Comparison of ENCODE assay signal across 8 cellular contexts in the genomic region with DNA sequence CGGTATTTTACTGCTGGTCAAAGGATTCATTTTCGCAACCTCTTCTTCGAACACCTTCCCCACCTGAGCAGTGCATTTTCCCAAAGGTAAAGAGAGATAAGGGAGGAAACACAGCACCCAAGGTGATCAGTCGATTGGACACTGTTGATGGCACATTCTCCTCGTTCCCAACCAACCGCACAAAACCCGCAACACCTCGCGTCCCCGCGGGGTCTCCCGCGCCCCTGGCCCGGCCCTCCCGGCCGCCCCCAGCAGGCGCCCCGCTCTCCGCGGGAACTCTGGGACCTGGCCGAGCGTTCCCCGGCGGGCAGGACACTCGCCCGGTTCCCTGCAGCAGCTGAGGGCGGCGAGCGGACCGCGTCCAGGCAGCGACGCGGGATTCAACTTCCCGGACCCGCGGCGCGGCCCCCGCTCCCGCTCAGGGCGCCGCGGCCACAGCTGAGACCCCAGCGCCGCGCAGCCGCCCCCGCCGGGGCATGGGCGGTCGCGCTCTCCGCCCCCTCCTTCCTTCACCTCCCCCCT. TPM values are rescaled to one million over a fixed set of nuclear protein-coding genes. Genes with fewer than 3 reads are reported as not detected.
DNase-seq lines count a peak whose midpoint lies in the region; ATAC-seq, FAIRE-seq and TF ChIP-seq lines count a peak whose summit lies in the region.

No MANE protein-coding gene starts in this region.

- no peaks in the 10 kb centered on the region; the same call in 1 of the 2 replicates for H3K9me3 Mint-ChIP-seq in HFFc6

- no peaks in the 10 kb centered on the region for H3K9me3 ChIP-seq in T-helper 17 cell (ENCODE audit: control insufficient read depth, low read length, poor library complexity, severe bottlenecking)
- H3K9me3 ChIP-seq in trophoblast cell (ENCODE audit: insufficient read depth, low read depth, low read length), result peaks cover 1% of the 10 kb centered on the region

- H3K4me1 ChIP-seq in trophoblast cell (ENCODE audit: control insufficient read depth in 1 of 2, insufficient read depth in 2 of 2, low read length in 2 of 2), result peaks cover 9% of the 10 kb centered on the region in 2 experiments

- H3K4me2 ChIP-seq in trophoblast cell (ENCODE audit: low read length), result peak overlapping the region; percentile 100

- WGBS in trophoblast cell (ENCODE audit: extremely low coverage, insufficient coverage, insufficient read length), result no CpG with 5 or more reads among the region's 54 CpGs

- FAIRE-seq in frontal cortex (lab: Jason Lieb, UNC), result no peak

- H3K4ac ChIP-seq in trophoblast cell (ENCODE audit: low read depth, low read length), result no peak overlapping the region

- peaks cover 13% of the 10 kb centered on the region for H3K27me3 Mint-ChIP-seq in HFFc6 (ENCODE audit: insufficient read depth)
- H3K27me3 Mint-ChIP-seq in T-helper 17 cell, result peaks cover 44% of the 10 kb centered on the region

- no peak for ATAC-seq in T-helper 17 cell

- DNase-seq in NCI-H1105 treated with DMSO at 0.1 percent for 48 hours (lab: John Stamatoyannopoulos, UW) (peak; percentile 48), NCI-H1105 (lab: John Stamatoyannopoulos, UW) (no peak), HFFc6 (no peak), T-helper 17 cell (no peak), frontal cortex (ENCODE audit: low spot score in 2 of 2) (peak; percentile 36 to 41), trophoblast cell (no peak), NCI-H2029 treated with DMSO at 0.1 percent for 48 hours (lab: John Stamatoyannopoulos, UW) (no peak), NCI-H2029 (lab: John Stamatoyannopoulos, UW) (no peak)

- no peak overlapping the region for H2AK5ac ChIP-seq in trophoblast cell (ENCODE audit: low read length)

- peak overlapping the region; percentile 49 for H4K12ac ChIP-seq in trophoblast cell (ENCODE audit: low read depth, low read length)

- no peak overlapping the region for H2BK12ac ChIP-seq in trophoblast cell (ENCODE audit: low read length)

- H3K36me3 Mint-ChIP-seq in HFFc6 (ENCODE audit: low read depth) (0 out of 2 replicates have a peak, but pooled peaks cover 6% of the 10 kb centered on the region), T-helper 17 cell (ENCODE audit: low read depth) (peaks cover 3% of the 10 kb centered on the region)

- TF ChIP-seq CTCF in HFFc6 (IDR thresholded peaks at IDR 0.05), result no peak

- H3K4me1 Mint-ChIP-seq in HFFc6 (ENCODE audit: low read depth) (peaks cover 19% of the 10 kb centered on the region), T-helper 17 cell (peaks cover 13% of the 10 kb centered on the region)

- H3K27ac ChIP-seq in trophoblast cell (ENCODE audit: low read depth, low read length), result no peak overlapping the region

- H2BK5ac ChIP-seq in trophoblast cell (ENCODE audit: low read depth, low read length, poor library complexity), result no peak overlapping the region

- no peak overlapping the region for H2BK120ac ChIP-seq in trophoblast cell (ENCODE audit: insufficient read depth, low read length, poor library complexity)

- H2AFZ ChIP-seq in trophoblast cell (ENCODE audit: insufficient read depth, low read length, poor library complexity), result peak overlapping the region; percentile 79

- no peak overlapping the region for H3K14ac ChIP-seq in trophoblast cell (ENCODE audit: low read length)

- H3K18ac ChIP-seq in trophoblast cell (ENCODE audit: low read length), result no peak overlapping the region

- H4K8ac ChIP-seq in trophoblast cell (ENCODE audit: low read depth, low read length), result peak overlapping the region; percentile 29

- H3K79me1 ChIP-seq in trophoblast cell (ENCODE audit: low read length), result no peaks in the 10 kb centered on the region

- H3K23ac ChIP-seq in trophoblast cell (ENCODE audit: low read length), result peak overlapping the region; percentile 13

- H3K79me2 ChIP-seq in trophoblast cell (ENCODE audit: control insufficient read depth, insufficient read depth, low read length, poor library complexity), result no peaks in the 10 kb centered on the region

- H3K27ac Mint-ChIP-seq in HFFc6, result no peak overlapping the region
- H3K27ac Mint-ChIP-seq in T-helper 17 cell, result no peak overlapping the region

- no peaks in the 10 kb centered on the region for H3K36me3 ChIP-seq in trophoblast cell (ENCODE audit: control insufficient read depth in 1 of 2, insufficient read depth in 2 of 2, low read length in 2 of 2)

- H3K27me3 ChIP-seq in trophoblast cell (ENCODE audit: insufficient read depth, low read length), result peaks cover 16% of the 10 kb centered on the region

- H3K4me3 ChIP-seq in trophoblast cell (ENCODE audit: low read depth, low read length), result peak overlapping the region; percentile 77

- no peak overlapping the region for H4K91ac ChIP-seq in trophoblast cell (ENCODE audit: low read depth, low read length)

- H3K4me3 Mint-ChIP-seq in HFFc6 (peak overlapping the region; percentile 86), T-helper 17 cell (peak overlapping the region; percentile 91)

- peak overlapping the region; percentile 42 for H3K9ac ChIP-seq in trophoblast cell (ENCODE audit: low read length)

RNA-seq across cellular contexts. Expression of gene RGS17, which starts 0.5 kb away (rescaled TPM):
- total RNA-seq in HFFc6 (2021; fragmentation: NEBNext Ultra II Directional; extraction: Animal tissue kit (Norgen Biotek cat#: 25700)), result under 1 TPM in 5 of 6 experiments, not detected in 1; 0.02 to 0.24 (median 0.09) TPM
- total RNA-seq in T-helper 17 cell (not detected), frontal cortex (112 TPM)
- 0.12 and 0.15 TPM in 2 replicates for polyA plus RNA-seq in trophoblast cell (2013)

Comparison
In these comparisons a context has a peak if more than half of its experiments do, and no peak if none do; other contexts are left out.
1. DNase-seq: peak in NCI-H1105 treated with DMSO at 0.1 percent for 48 hours (single experiment) and frontal cortex (2 of 2); none in NCI-H1105 (single experiment), HFFc6 (single experiment), T-helper 17 cell (0 of 3), trophoblast cell (0 of 2), NCI-H2029 treated with DMSO at 0.1 percent for 48 hours (single experiment) and NCI-H2029 (single experiment).
2. RNA of gene RGS17, which starts 0.5 kb away (total RNA-seq): 112 TPM in frontal cortex (single experiment); 0.02 to 0.24 TPM in HFFc6 and not detected in T-helper 17 cell; every median in the first group is over 10 times any median in the second.